11 cellular contexts compared by ENCODE assay signal in the genomic region with DNA sequence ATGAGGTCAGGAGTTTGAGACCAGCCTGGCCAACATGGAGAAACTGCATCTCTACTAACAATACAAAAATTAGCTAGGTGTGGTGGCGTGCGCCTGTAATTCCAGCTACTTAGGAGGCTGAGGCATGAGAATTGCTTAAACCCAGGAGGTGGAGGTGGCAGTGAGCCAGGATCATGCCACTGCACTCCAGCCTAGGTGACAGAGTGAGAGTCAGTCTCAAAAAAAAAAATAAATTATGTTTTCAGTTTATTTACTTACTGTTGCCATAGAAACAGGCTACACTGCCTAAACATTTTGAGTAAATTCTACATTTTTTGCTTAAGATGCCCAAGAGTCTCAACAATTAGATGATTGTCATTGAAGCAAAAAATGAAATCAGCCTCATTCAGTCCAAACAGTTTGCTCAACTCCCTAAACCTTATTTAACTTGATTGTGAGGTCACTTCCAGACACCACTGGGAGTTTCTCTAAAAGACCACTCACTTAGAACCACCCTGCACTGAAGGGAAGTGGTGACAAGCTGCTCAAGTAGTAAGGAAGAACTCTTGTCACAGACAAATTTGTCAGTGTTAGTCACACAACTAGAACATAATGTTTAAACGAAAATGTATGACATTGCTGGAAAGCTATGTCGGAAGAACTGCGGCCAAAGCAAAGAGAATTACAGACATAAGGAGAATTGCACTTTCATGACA. TPM values are rescaled to one million over a fixed set of nuclear protein-coding genes. Genes with fewer than 3 reads are reported as not detected.
A peak's percentile ranks its signal among the peaks of the same experiment; 100 is the strongest.
DNase-seq lines count a peak whose midpoint lies in the region; ATAC-seq and TF ChIP-seq lines count a peak whose summit lies in the region.
"Had no signal": no experiment of that assay in that cellular context is flagged by ENCODE, and none has a peak within 500 bp of the region (broad histone marks: within the 10 kb centered on the region; RNA-seq: fewer than 3 reads in every experiment).

No MANE protein-coding gene starts in this region.

- H3K36me3 ChIP-seq in adipocyte (ENCODE audit: control insufficient read depth, insufficient read depth, low read length, severe bottlenecking) (no peaks in the 10 kb centered on the region), stomach (no peaks in the 10 kb centered on the region)
- H3K36me3 ChIP-seq: neutrophil had no signal

- 62% methylated on average over 5 of the region's 5 CpGs for WGBS in right cardiac atrium
- 61 to 73% (median 71%) methylated on average over 5 of the region's 5 CpGs for WGBS in stomach, 5 donors

- H3K4me1 ChIP-seq in adipocyte (ENCODE audit: control insufficient read depth, insufficient read depth, low read length) = peaks cover 25% of the 10 kb centered on the region
- H3K4me1 ChIP-seq in right cardiac atrium (ENCODE audit: control insufficient read depth, insufficient read depth, low read length) = no peaks in the 10 kb centered on the region
- no peaks in the 10 kb centered on the region for H3K4me1 ChIP-seq in stomach

- peak overlapping the region; percentile 53 for H3K9ac ChIP-seq in adipocyte (ENCODE audit: low read length)

- TF ChIP-seq CTCF in stomach (IDR thresholded peaks at IDR 0.05) = no peak

- H3K9me3 ChIP-seq in adipocyte (ENCODE audit: control insufficient read depth, low read length) (no peaks in the 10 kb centered on the region), right cardiac atrium (ENCODE audit: control insufficient read depth, low read length) (no peaks in the 10 kb centered on the region), stomach (no peaks in the 10 kb centered on the region)
- H3K9me3 ChIP-seq: neutrophil had no signal

- peak; percentile 8 for DNase-seq in SIG-M5 treated with dmso at 0.1 percent for 504 hours (lab: John Stamatoyannopoulos, UW; ENCODE audit: unreplicated experiment)
- DNase-seq in SIG-M5 (lab: John Stamatoyannopoulos, UW) = no peak
- DNase-seq in adipocyte (ENCODE audit: low read depth) = peak; percentile 82
- peak in 2 of 3 donors; percentile 49 to 57 for DNase-seq in right cardiac atrium
- DNase-seq in stomach = no peak
- no peak for DNase-seq in amygdala (lab: John Stamatoyannopoulos, UW)
- DNase-seq in activated CD4-positive, alpha-beta T cell treated with anti-CD3 and anti-CD28 coated beads, Interleukin-2, amount 50 U/mL, for 48 hours = no peak
- DNase-seq: activated CD4-positive, CD25-positive, alpha-beta regulatory T cell; NCI-H69 had no signal

- H3K27ac ChIP-seq in right cardiac atrium (ENCODE audit: low read length) (no peak overlapping the region), stomach (peak overlapping the region in 4 of 5 donors; percentile 11 to 58 (median 36))
- H3K27ac ChIP-seq: neutrophil had no signal

- intact Hi-C loops in right cardiac atrium (cut with DNase I) (no loop called here), stomach (cut with DNase I; ENCODE audit: low total_unique reads) (no loop called here)

- ATAC-seq in right cardiac atrium = peak; percentile 75 to 93
- no peak for ATAC-seq in HG02571 (IDR thresholded peaks at IDR 0.05; ENCODE audit: unreplicated experiment)

- no peaks in the 10 kb centered on the region for H3K27me3 ChIP-seq in adipocyte (replicated peaks; ENCODE audit: control insufficient read depth, insufficient read depth, low read length)
- no peaks in the 10 kb centered on the region for H3K27me3 ChIP-seq in right cardiac atrium (ENCODE audit: control insufficient read depth, insufficient read depth)
- no peaks in the 10 kb centered on the region for H3K27me3 ChIP-seq in stomach
- H3K27me3 ChIP-seq: neutrophil had no signal

- TF ChIP-seq POLR2A in stomach (IDR thresholded peaks at IDR 0.05) = no peak

- TF ChIP-seq EP300 in stomach (IDR thresholded peaks at IDR 0.05) = no peak

- H3K4me3 ChIP-seq in adipocyte (ENCODE audit: low read length) = peak overlapping the region; percentile 71
- no peak overlapping the region for H3K4me3 ChIP-seq in right cardiac atrium (ENCODE audit: low read length)
- H3K4me3 ChIP-seq in stomach = no peak overlapping the region

RNA-seq across cellular contexts. Expression of gene GNPNAT1, which starts 9.8 kb away (rescaled TPM):
- 10 to 100 TPM in 1 of 4 donors, 1 to 10 TPM in 3; 7.4 to 15.2 (median 8.3) TPM for total RNA-seq in right cardiac atrium
- polyA plus RNA-seq in right cardiac atrium = 5.0 TPM
- total RNA-seq in stomach = 10 to 100 TPM; 22.2 to 76.8 (median 29.0) TPM
- 10 to 100 TPM in 2 of 3 donors, 1 to 10 TPM in 1; 7.6 to 25.8 (median 24.3) TPM for polyA plus RNA-seq in stomach

Comparison
In these comparisons a context has a peak if more than half of its experiments do, and no peak if none do; other contexts are left out.
1. DNase-seq: peak in SIG-M5 treated with dmso at 0.1 percent for 504 hours (single experiment), adipocyte (single experiment) and right cardiac atrium (2 of 3); none in SIG-M5 (single experiment), stomach (single experiment), amygdala (0 of 56) and activated CD4-positive, alpha-beta T cell treated with anti-CD3 and anti-CD28 coated beads, Interleukin-2, amount 50 U/mL, for 48 hours (0 of 2).